ENCODE assay signal across 23 cellular contexts in the genomic region with DNA sequence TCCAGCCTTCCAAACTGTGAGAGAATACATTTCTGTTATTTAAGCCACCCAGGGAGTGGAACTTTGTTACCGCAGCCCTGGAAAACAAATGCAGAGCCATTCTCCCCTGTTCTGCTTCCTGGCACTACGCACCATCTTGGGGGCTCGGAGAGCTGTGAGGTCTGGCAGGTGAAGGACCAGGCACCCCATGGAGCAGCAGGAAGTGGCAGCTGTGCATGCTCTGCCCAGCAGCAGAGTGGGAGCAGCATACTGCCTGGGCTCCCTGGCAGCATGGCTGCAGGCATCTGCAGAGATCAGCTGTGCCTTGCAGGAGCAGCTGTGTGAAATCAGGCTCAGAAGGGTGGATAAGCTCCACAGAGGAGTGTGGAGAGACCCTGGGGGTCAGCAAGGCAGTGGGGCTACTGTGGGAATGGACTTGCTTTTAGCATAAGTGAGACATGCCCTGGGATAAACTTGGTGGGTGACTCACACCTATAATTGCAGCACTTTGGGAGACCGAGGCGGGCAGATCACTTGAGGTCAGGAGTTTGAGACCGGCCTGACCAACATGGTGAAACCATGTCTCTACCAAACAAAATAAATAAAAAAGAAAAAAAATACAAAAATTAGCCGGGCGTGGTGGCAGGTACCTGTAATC. TPM values are rescaled to one million over a fixed set of nuclear protein-coding genes. Genes with fewer than 3 reads are reported as not detected.
DNase-seq lines count a peak whose midpoint lies in the region; ATAC-seq and TF ChIP-seq lines count a peak whose summit lies in the region.
"Had no signal": no experiment of that assay in that cellular context is flagged by ENCODE, and none has a peak within 500 bp of the region (broad histone marks: within the 10 kb centered on the region; RNA-seq: fewer than 3 reads in every experiment).

No MANE protein-coding gene starts in this region.

- TF ChIP-seq CTCF in GM23338 (conservative IDR thresholded peaks at IDR 0.05; ENCODE audit: low read depth in 2 of 2) = no peak
- TF ChIP-seq CTCF in brain microvascular endothelial cell (IDR thresholded peaks at IDR 0.05; ENCODE audit: low read depth, low read length, missing control alignments) = no peak

- H3K4me3 ChIP-seq in GM23338 (no peak overlapping the region), brain microvascular endothelial cell (ENCODE audit: low read depth, low read length) (no peak overlapping the region), neuronal stem cell (ENCODE audit: low read length in 2 of 2) (no peak overlapping the region)
- H3K4me3 ChIP-seq: BLaER1, K562, lung, prostate gland, transverse colon had no signal

- no peak overlapping the region for H2BK12ac ChIP-seq in neuronal stem cell (ENCODE audit: low read length)

- H2BK15ac ChIP-seq in neuronal stem cell (ENCODE audit: low read length) = peak overlapping the region; percentile 9

- no peak overlapping the region for H3K27ac Mint-ChIP-seq in GM23338
- H3K27ac Mint-ChIP-seq in activated T-cell treated with anti-CD3 and anti-CD28 coated beads, Interleukin-2, amount 50 U/mL, for 72 hours = no peak overlapping the region
- H3K27ac Mint-ChIP-seq in effector memory CD8-positive, alpha-beta T cell = peak overlapping the region in 1 of 2 donors; percentile 39
- H3K27ac Mint-ChIP-seq: activated CD4-positive, alpha-beta T cell treated with anti-CD3 and anti-CD28 coated beads, Interleukin-2, amount 10 ng/mL, durations not matched to agents 24 days and 14 days had no signal

- H3K9me3 ChIP-seq in neuronal stem cell (replicated peaks in 1 of 2; ENCODE audit: control insufficient read depth in 2 of 2, insufficient read depth in 1 of 2, low read depth in 1 of 2, low read length in 2 of 2) = peaks cover 0 to 3% of the 10 kb centered on the region in 2 donors
- H3K9me3 ChIP-seq: BLaER1, prostate gland, SK-N-SH, transverse colon had no signal

- no peak overlapping the region for H3K14ac ChIP-seq in neuronal stem cell (ENCODE audit: low read length)

- H3K4me3 Mint-ChIP-seq in GM23338 = no peak overlapping the region
- H3K4me3 Mint-ChIP-seq in activated T-cell treated with anti-CD3 and anti-CD28 coated beads, Interleukin-2, amount 50 U/mL, for 72 hours = no peak overlapping the region
- no peak overlapping the region for H3K4me3 Mint-ChIP-seq in effector memory CD8-positive, alpha-beta T cell
- H3K4me3 Mint-ChIP-seq: activated CD4-positive, alpha-beta T cell treated with anti-CD3 and anti-CD28 coated beads, Interleukin-2, amount 10 ng/mL, durations not matched to agents 24 days and 14 days; brain; naive thymus-derived CD8-positive, alpha-beta T cell had no signal

- WGBS in neuronal stem cell (ENCODE audit: extremely low coverage in 2 of 2, insufficient read length in 2 of 2, insufficient replicate concordance in 1 of 2), 2 donors = no CpG with 5 or more reads among the region's 8 CpGs

- H3K79me2 ChIP-seq in GM23338 (replicated peaks; ENCODE audit: insufficient read depth) = no peaks in the 10 kb centered on the region

- no peak overlapping the region for H2BK5ac ChIP-seq in neuronal stem cell (ENCODE audit: low read length)

- no peaks in the 10 kb centered on the region for H3K9me2 ChIP-seq in GM23338 (ENCODE audit: insufficient read depth)
- H3K9me2 ChIP-seq: SK-N-SH had no signal

- H3K23ac ChIP-seq in neuronal stem cell (ENCODE audit: low read depth, low read length, poor library complexity) = peak overlapping the region; percentile 48

- H3K36me3 Mint-ChIP-seq in GM23338 (ENCODE audit: low read depth) = no peaks in the 10 kb centered on the region
- no peaks in the 10 kb centered on the region for H3K36me3 Mint-ChIP-seq in activated T-cell treated with anti-CD3 and anti-CD28 coated beads, Interleukin-2, amount 50 U/mL, for 72 hours (ENCODE audit: insufficient read depth in 2 of 2)
- peaks cover 6% of the 10 kb centered on the region for H3K36me3 Mint-ChIP-seq in effector memory CD8-positive, alpha-beta T cell (ENCODE audit: insufficient read depth)
- H3K36me3 Mint-ChIP-seq: brain; naive thymus-derived CD8-positive, alpha-beta T cell had no signal

- H2AFZ ChIP-seq in GM23338 = no peak overlapping the region
- H2AFZ ChIP-seq in neuronal stem cell (ENCODE audit: low read length) = peak overlapping the region; percentile 30

- DNase-seq in GM23338 (ENCODE audit: low spot score) (no peak), NCI-H2171 (lab: John Stamatoyannopoulos, UW) (peak; percentile 35), brain microvascular endothelial cell (no peak), neuronal stem cell (ENCODE audit: low spot score) (no peak), AG08396 (ENCODE audit: low spot score) (no peak)
- no peak for DNase-seq in activated T-cell treated with anti-CD3 and anti-CD28 coated beads, Interleukin-2, amount 50 U/mL, for 72 hours
- no peak for DNase-seq in effector memory CD8-positive, alpha-beta T cell
- DNase-seq: activated CD4-positive, alpha-beta T cell treated with anti-CD3 and anti-CD28 coated beads, Interleukin-2, amount 10 ng/mL, durations not matched to agents 24 days and 14 days; activated naive CD4-positive, alpha-beta T cell treated with anti-CD3 and anti-CD28 coated beads, Interleukin-2, amount 50 U/mL, for 16 hours; dermis blood vessel endothelial cell; H7; head of caudate nucleus; naive thymus-derived CD8-positive, alpha-beta T cell; PC-3; SK-N-SH; stimulated activated naive CD4-positive, alpha-beta T cell; transverse colon had no signal

- in situ Hi-C loops in brain microvascular endothelial cell (cut with HindIII; ENCODE audit: low pct_ligation_motif_present, low sequenced_read_pairs) = no loop called here

- no peak overlapping the region for H3K4ac ChIP-seq in neuronal stem cell (ENCODE audit: low read length)

- H3K27me3 ChIP-seq in GM23338 (ENCODE audit: insufficient read depth) (no peaks in the 10 kb centered on the region), brain microvascular endothelial cell (replicated peaks) (no peaks in the 10 kb centered on the region), neuronal stem cell (ENCODE audit: control insufficient read depth in 3 of 3, insufficient read depth in 3 of 3, low read depth in 1 of 3, low read length in 3 of 3) (no peaks in the 10 kb centered on the region)
- H3K27me3 ChIP-seq: BLaER1, transverse colon had no signal

- no peaks in the 10 kb centered on the region for H4K20me1 ChIP-seq in GM23338 (replicated peaks; ENCODE audit: insufficient read depth)
- H4K20me1 ChIP-seq: BLaER1 had no signal

- H2AK5ac ChIP-seq in neuronal stem cell (ENCODE audit: low read depth, low read length) = no peak overlapping the region

- no peak overlapping the region for H2BK120ac ChIP-seq in neuronal stem cell (ENCODE audit: low read depth, low read length)

- H3K18ac ChIP-seq in neuronal stem cell (ENCODE audit: low read length) = no peak overlapping the region

- H3K4me1 ChIP-seq in GM23338 (ENCODE audit: insufficient read depth) = peaks cover 3% of the 10 kb centered on the region; the same call in 1 of the 2 replicates
- H3K4me1 ChIP-seq in neuronal stem cell (ENCODE audit: control insufficient read depth in 2 of 2, insufficient read depth in 1 of 2, low read depth in 1 of 2, low read length in 2 of 2) = peaks cover 0 to 9% of the 10 kb centered on the region in 2 donors
- H3K4me1 ChIP-seq: prostate gland had no signal

- ATAC-seq in GM23338 = peak; percentile 53; the same call in 2 of the 3 replicates
- ATAC-seq in activated T-cell treated with anti-CD3 and anti-CD28 coated beads, Interleukin-2, amount 50 U/mL, for 72 hours (replicated peaks in 1 of 2) = no peak
- ATAC-seq in effector memory CD8-positive, alpha-beta T cell (replicated peaks) = no peak
- ATAC-seq in GM18870 (IDR thresholded peaks at IDR 0.05; ENCODE audit: unreplicated experiment) = no peak

- no peaks in the 10 kb centered on the region for H3K9me3 Mint-ChIP-seq in GM23338
- H3K9me3 Mint-ChIP-seq in activated T-cell treated with anti-CD3 and anti-CD28 coated beads, Interleukin-2, amount 50 U/mL, for 72 hours = no peaks in the 10 kb centered on the region
- H3K9me3 Mint-ChIP-seq in effector memory CD8-positive, alpha-beta T cell = no peaks in the 10 kb centered on the region
- H3K9me3 Mint-ChIP-seq: activated CD4-positive, alpha-beta T cell treated with anti-CD3 and anti-CD28 coated beads, Interleukin-2, amount 10 ng/mL, durations not matched to agents 24 days and 14 days; naive thymus-derived CD8-positive, alpha-beta T cell had no signal

- no peaks in the 10 kb centered on the region for H3K36me3 ChIP-seq in GM23338 (ENCODE audit: insufficient read depth)
- H3K36me3 ChIP-seq in brain microvascular endothelial cell (replicated peaks) = no peaks in the 10 kb centered on the region
- no peaks in the 10 kb centered on the region for H3K36me3 ChIP-seq in neuronal stem cell (replicated peaks in 1 of 2; ENCODE audit: control insufficient read depth in 2 of 2, insufficient read depth in 2 of 2, low read length in 2 of 2)
- H3K36me3 ChIP-seq: BLaER1, prostate gland, transverse colon had no signal

- H4K91ac ChIP-seq in neuronal stem cell (ENCODE audit: low read depth, low read length, poor library complexity) = no peak overlapping the region

- H3K27ac ChIP-seq in GM23338 (ENCODE audit: low read depth) = no peak overlapping the region
- peak overlapping the region; percentile 1 for H3K27ac ChIP-seq in brain microvascular endothelial cell
- no peak overlapping the region for H3K27ac ChIP-seq in neuronal stem cell (replicated peaks; ENCODE audit: low read length)
- H3K27ac ChIP-seq: BLaER1, prostate gland had no signal

- peaks cover 4% of the 10 kb centered on the region for H3K27me3 Mint-ChIP-seq in GM23338 (ENCODE audit: insufficient read depth, low read depth, poor library complexity)
- peaks cover 19% of the 10 kb centered on the region for H3K27me3 Mint-ChIP-seq in activated T-cell treated with anti-CD3 and anti-CD28 coated beads, Interleukin-2, amount 50 U/mL, for 72 hours (ENCODE audit: low read depth)
- peaks cover 28 to 49% of the 10 kb centered on the region in 2 donors for H3K27me3 Mint-ChIP-seq in effector memory CD8-positive, alpha-beta T cell

- no peak overlapping the region for H4K8ac ChIP-seq in neuronal stem cell (ENCODE audit: low read depth, low read length)

- peaks cover 12% of the 10 kb centered on the region for H3K4me1 Mint-ChIP-seq in GM23338
- no peaks in the 10 kb centered on the region for H3K4me1 Mint-ChIP-seq in activated T-cell treated with anti-CD3 and anti-CD28 coated beads, Interleukin-2, amount 50 U/mL, for 72 hours (ENCODE audit: low read depth)
- peaks cover 0 to 4% of the 10 kb centered on the region in 2 donors for H3K4me1 Mint-ChIP-seq in effector memory CD8-positive, alpha-beta T cell (ENCODE audit: low read depth in 2 of 2)

- H3K4me2 ChIP-seq in GM23338 (no peak overlapping the region), neuronal stem cell (ENCODE audit: insufficient read depth, low read length, poor library complexity, severe bottlenecking) (no peak overlapping the region)
- H3K4me2 ChIP-seq: SK-N-SH had no signal

- H3K9ac ChIP-seq in neuronal stem cell (ENCODE audit: low read depth, low read length, poor library complexity) = no peak overlapping the region
- H3K9ac ChIP-seq: BLaER1, SK-N-SH had no signal

- no peaks in the 10 kb centered on the region for H3F3A ChIP-seq in GM23338 (replicated peaks; ENCODE audit: low read depth)

- no peaks in the 10 kb centered on the region for H3K79me1 ChIP-seq in neuronal stem cell (ENCODE audit: low read depth, low read length)

RNA-seq across cellular contexts. Expression of a gene that starts 17.7 kb away (rescaled TPM):
- 3.9 and 4.9 TPM in 2 replicates for total RNA-seq in GM23338 (2014; rRNA removed; shearing (Covaris generic))
- polyA plus RNA-seq in GM23338 (2016; fragmentation: Nextera tagmentation; extraction: Ambion mirVana) = 0.91 and 0.97 TPM in 2 replicates
- 2.1 TPM for polyA plus RNA-seq in neuronal stem cell (2013, experiment 1 of 2)
- 2.0 TPM for polyA plus RNA-seq in neuronal stem cell (2013, experiment 2 of 2)
- total RNA-seq in activated T-cell treated with anti-CD3 and anti-CD28 coated beads, Interleukin-2, amount 50 U/mL, for 72 hours = 1 to 10 TPM; 3.1 to 3.3 TPM

RNA-seq across cellular contexts. Expression of a gene that starts 23.9 kb away (rescaled TPM):
- 7.3 and 11.8 TPM in 2 replicates for total RNA-seq in GM23338 (2014; rRNA removed; shearing (Covaris generic))
- polyA plus RNA-seq in GM23338 (2016; fragmentation: Nextera tagmentation; extraction: Ambion mirVana) = 1.7 and 2.0 TPM in 2 replicates
- 128 TPM for polyA plus RNA-seq in neuronal stem cell (2013, experiment 1 of 2)
- 124 TPM for polyA plus RNA-seq in neuronal stem cell (2013, experiment 2 of 2)
- total RNA-seq in activated T-cell treated with anti-CD3 and anti-CD28 coated beads, Interleukin-2, amount 50 U/mL, for 72 hours = 10 to 100 TPM; 29.4 to 31.5 TPM
